ENCODE assay signal across 22 cellular contexts in the genomic region with DNA sequence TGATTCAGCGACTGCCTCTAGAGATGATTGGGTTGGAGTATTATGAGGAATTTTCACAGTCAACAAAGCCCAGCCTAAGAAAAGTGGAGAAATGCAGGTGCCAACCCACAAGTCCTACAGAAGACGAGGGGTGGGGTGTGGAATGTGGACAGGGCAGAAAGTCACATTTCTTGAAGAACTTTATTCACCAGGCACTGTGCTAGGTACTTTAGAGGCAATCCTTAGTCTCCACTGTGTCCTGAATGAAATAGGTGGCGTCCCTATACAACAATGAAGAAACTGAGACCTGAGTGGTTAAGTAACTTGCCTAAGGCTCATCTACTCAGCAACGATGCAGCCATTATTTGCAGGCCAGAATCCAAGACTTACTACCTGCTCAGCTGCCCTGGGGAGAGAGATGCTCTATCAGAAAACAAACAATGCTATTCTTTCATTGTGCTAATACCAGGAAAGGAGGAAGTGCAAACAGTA.
DNase-seq lines count a peak whose midpoint lies in the region; ATAC-seq and TF ChIP-seq lines count a peak whose summit lies in the region.
"Had no signal": no experiment of that assay in that cellular context is flagged by ENCODE, and none has a peak within 500 bp of the region (broad histone marks: within the 10 kb centered on the region; RNA-seq: fewer than 3 reads in every experiment).

No MANE protein-coding gene starts in this region.

- H3K9me3 Mint-ChIP-seq in MCF 10A (ENCODE audit: unreplicated experiment) = no peaks in the 10 kb centered on the region
- no peaks in the 10 kb centered on the region for H3K9me3 Mint-ChIP-seq in activated naive CD4-positive, alpha-beta T cell treated with anti-CD3 and anti-CD28 coated beads for 36 hours
- H3K9me3 Mint-ChIP-seq in T-helper 2 cell treated with Interferon-gamma antibody and Interleukin-4, amounts not matched to agents 5 μg/mL and 100 μg/mL, for 36 hours = no peaks in the 10 kb centered on the region
- H3K9me3 Mint-ChIP-seq: stimulated activated naive B cell treated with anti-CD40 and anti-IgM and Interleukin-4, amounts not matched to agents 10 μg/mL and 1 μg/mL and 100 μg/mL, for 72 hours had no signal

- CTCF ChIA-PET in MCF 10A (lab: Yijun Ruan, JAX) = no interaction called here
- CTCF ChIA-PET in activated naive CD4-positive, alpha-beta T cell treated with anti-CD3 and anti-CD28 coated beads for 36 hours (lab: Charles Lee) = no interaction called here

- 50 to 58% methylated on average over 4 of the region's 4 CpGs for WGBS in esophagus, 2 donors

- H3K27ac Mint-ChIP-seq in MCF 10A (ENCODE audit: low read depth, unreplicated experiment) = no peak overlapping the region
- H3K27ac Mint-ChIP-seq in activated naive CD4-positive, alpha-beta T cell treated with anti-CD3 and anti-CD28 coated beads for 36 hours = no peak overlapping the region
- H3K27ac Mint-ChIP-seq in T-helper 2 cell treated with Interferon-gamma antibody and Interleukin-4, amounts not matched to agents 5 μg/mL and 100 μg/mL, for 36 hours = no peak overlapping the region
- H3K27ac Mint-ChIP-seq: activated naive CD8-positive, alpha-beta T cell; stimulated activated naive B cell treated with anti-CD40 and anti-IgM and Interleukin-4, amounts not matched to agents 10 μg/mL and 1 μg/mL and 100 μg/mL, for 72 hours had no signal

- no peaks in the 10 kb centered on the region for H3K27me3 ChIP-seq in esophagus (ENCODE audit: control insufficient read depth in 1 of 2, insufficient read depth in 2 of 2, low read length in 2 of 2)
- H3K27me3 ChIP-seq: BLaER1 treated with 17β-estradiol and CSF1 and Interleukin-3, amounts not matched to agents 10 nM and 100 nM; gastrocnemius medialis; sigmoid colon; SJSA1; transverse colon had no signal

- in situ Hi-C loops in T47D (cut with HindIII; ENCODE audit: low pct_unique_long_range_greater_than_20kb, low sequenced_read_pairs) = no loop called here

- H3K4me1 Mint-ChIP-seq in MCF 10A (ENCODE audit: insufficient read depth, unreplicated experiment) = peaks cover 38% of the 10 kb centered on the region
- H3K4me1 Mint-ChIP-seq in activated naive CD4-positive, alpha-beta T cell treated with anti-CD3 and anti-CD28 coated beads for 36 hours (ENCODE audit: low read depth) = no peaks in the 10 kb centered on the region
- no peaks in the 10 kb centered on the region for H3K4me1 Mint-ChIP-seq in T-helper 2 cell treated with Interferon-gamma antibody and Interleukin-4, amounts not matched to agents 5 μg/mL and 100 μg/mL, for 36 hours (ENCODE audit: low read depth)

- no peaks in the 10 kb centered on the region for H3K36me3 Mint-ChIP-seq in MCF 10A (ENCODE audit: insufficient read depth, unreplicated experiment)
- no peaks in the 10 kb centered on the region for H3K36me3 Mint-ChIP-seq in activated naive CD4-positive, alpha-beta T cell treated with anti-CD3 and anti-CD28 coated beads for 36 hours (ENCODE audit: low read depth)
- no peaks in the 10 kb centered on the region for H3K36me3 Mint-ChIP-seq in T-helper 2 cell treated with Interferon-gamma antibody and Interleukin-4, amounts not matched to agents 5 μg/mL and 100 μg/mL, for 36 hours (ENCODE audit: low read depth)
- H3K36me3 Mint-ChIP-seq: activated naive CD8-positive, alpha-beta T cell; stimulated activated naive B cell treated with anti-CD40 and anti-IgM and Interleukin-4, amounts not matched to agents 10 μg/mL and 1 μg/mL and 100 μg/mL, for 72 hours had no signal

- H3K4me3 Mint-ChIP-seq in MCF 10A (ENCODE audit: unreplicated experiment) = no peak overlapping the region
- H3K4me3 Mint-ChIP-seq in activated naive CD4-positive, alpha-beta T cell treated with anti-CD3 and anti-CD28 coated beads for 36 hours = no peak overlapping the region
- no peak overlapping the region for H3K4me3 Mint-ChIP-seq in T-helper 2 cell treated with Interferon-gamma antibody and Interleukin-4, amounts not matched to agents 5 μg/mL and 100 μg/mL, for 36 hours
- H3K4me3 Mint-ChIP-seq: activated naive CD8-positive, alpha-beta T cell; stimulated activated naive B cell treated with anti-CD40 and anti-IgM and Interleukin-4, amounts not matched to agents 10 μg/mL and 1 μg/mL and 100 μg/mL, for 72 hours had no signal

- peak; percentile 56 to 99 for DNase-seq in T47D (ENCODE audit: low read depth in 1 of 2, low spot score in 1 of 2)
- no peak for DNase-seq in MCF 10A (ENCODE audit: unreplicated experiment)
- DNase-seq in mucosa of descending colon = no peak
- no peak for DNase-seq in activated naive CD4-positive, alpha-beta T cell treated with anti-CD3 and anti-CD28 coated beads for 36 hours
- DNase-seq in NCI-H2081 treated with DMSO at 0.1 percent for 48 hours (lab: John Stamatoyannopoulos, UW) = no peak
- no peak for DNase-seq in T-helper 2 cell treated with Interferon-gamma antibody and Interleukin-4, amounts not matched to agents 5 μg/mL and 100 μg/mL, for 36 hours (ENCODE audit: low spot score)
- no peak for DNase-seq in NCI-H1092 treated with DMSO at 0.1 percent for 48 hours (lab: John Stamatoyannopoulos, UW)
- DNase-seq: activated CD4-positive, CD25-positive, alpha-beta regulatory T cell; gastrocnemius medialis; GOT3; Karpas-422; left ventricle myocardium inferior; NCI-H1105 treated with DMSO at 0.1 percent for 48 hours; NCI-H748 treated with DMSO at 0.1 percent for 48 hours; OCI-M1; sigmoid colon; stimulated activated naive B cell treated with anti-CD40 and anti-IgM and Interleukin-4, amounts not matched to agents 10 μg/mL and 1 μg/mL and 100 μg/mL, for 72 hours; transverse colon had no signal

- ATAC-seq in mucosa of descending colon = peak; percentile 16
- ATAC-seq: gastrocnemius medialis; stimulated activated naive B cell treated with anti-CD40 and anti-IgM and Interleukin-4, amounts not matched to agents 10 μg/mL and 1 μg/mL and 100 μg/mL, for 72 hours had no signal

- no peaks in the 10 kb centered on the region for H3K36me3 ChIP-seq in esophagus (ENCODE audit: control insufficient read depth in 2 of 2, insufficient read depth in 2 of 2, low read length in 1 of 2)
- H3K36me3 ChIP-seq in mucosa of descending colon (ENCODE audit: low read depth) = no peaks in the 10 kb centered on the region
- H3K36me3 ChIP-seq: BLaER1 treated with 17β-estradiol and CSF1 and Interleukin-3, amounts not matched to agents 10 nM and 100 nM; gastrocnemius medialis; left ventricle myocardium inferior; sigmoid colon; SJSA1; transverse colon had no signal

- intact Hi-C loops in MCF 10A (cut with micrococcal nuclease) (no loop called here), mucosa of descending colon (cut with DNase I, micrococcal nuclease) (no loop called here)
- intact Hi-C loops in activated naive CD4-positive, alpha-beta T cell treated with anti-CD3 and anti-CD28 coated beads for 36 hours (cut with micrococcal nuclease) = no loop called here

- H3K27ac ChIP-seq in esophagus (ENCODE audit: low read depth in 2 of 2, low read length in 1 of 2) = peak overlapping the region; percentile 29 to 73
- H3K27ac ChIP-seq: BLaER1 treated with 17β-estradiol and CSF1 and Interleukin-3, amounts not matched to agents 10 nM and 100 nM; gastrocnemius medialis; left ventricle myocardium inferior; sigmoid colon; SJSA1; transverse colon had no signal

- no peak for TF ChIP-seq CTCF in MCF 10A (IDR thresholded peaks at IDR 0.05; ENCODE audit: unreplicated experiment)
- no peak for TF ChIP-seq CTCF in mucosa of descending colon (IDR thresholded peaks at IDR 0.05)

- H3K4me3 ChIP-seq in esophagus (ENCODE audit: low read depth in 1 of 2, low read length in 2 of 2) (no peak overlapping the region), mucosa of descending colon (no peak overlapping the region)
- H3K4me3 ChIP-seq: BLaER1 treated with 17β-estradiol and CSF1 and Interleukin-3, amounts not matched to agents 10 nM and 100 nM; gastrocnemius medialis; left ventricle myocardium inferior; sigmoid colon; SJSA1; transverse colon had no signal

- no peaks in the 10 kb centered on the region for H3K27me3 Mint-ChIP-seq in MCF 10A (ENCODE audit: insufficient read depth, unreplicated experiment)
- H3K27me3 Mint-ChIP-seq in activated naive CD4-positive, alpha-beta T cell treated with anti-CD3 and anti-CD28 coated beads for 36 hours (ENCODE audit: low read depth) = peaks cover 19% of the 10 kb centered on the region
- peaks cover 41% of the 10 kb centered on the region for H3K27me3 Mint-ChIP-seq in T-helper 2 cell treated with Interferon-gamma antibody and Interleukin-4, amounts not matched to agents 5 μg/mL and 100 μg/mL, for 36 hours (ENCODE audit: low read depth)

- H3K9me3 ChIP-seq in esophagus (ENCODE audit: control insufficient read depth in 2 of 2, insufficient read depth in 1 of 2, low read depth in 1 of 2, low read length in 1 of 2) = no peaks in the 10 kb centered on the region
- H3K9me3 ChIP-seq in mucosa of descending colon = no peaks in the 10 kb centered on the region
- H3K9me3 ChIP-seq: BLaER1 treated with 17β-estradiol and CSF1 and Interleukin-3, amounts not matched to agents 10 nM and 100 nM; gastrocnemius medialis; left ventricle myocardium inferior; sigmoid colon; SJSA1; transverse colon had no signal

- POLR2A ChIA-PET in MCF 10A (lab: Yijun Ruan, JAX) = no interaction called here

- BruUV-seq in MCF 10A (replicated peaks; lab: Mats Ljungman, UMichigan) = no TSS peak

- peaks cover 3 to 4% of the 10 kb centered on the region in 2 donors for H3K4me1 ChIP-seq in esophagus (ENCODE audit: control insufficient read depth in 2 of 2, insufficient read depth in 2 of 2, low read length in 1 of 2)
- peaks cover 3% of the 10 kb centered on the region for H3K4me1 ChIP-seq in mucosa of descending colon (ENCODE audit: low read depth)
- H3K4me1 ChIP-seq: gastrocnemius medialis, left ventricle myocardium inferior, sigmoid colon, transverse colon had no signal

Comparison
In these comparisons a context has a peak if more than half of its experiments do, and no peak if none do; other contexts are left out.
1. DNase-seq: peak in T47D (2 of 2); none in MCF 10A (single experiment), mucosa of descending colon (0 of 3), activated naive CD4-positive, alpha-beta T cell treated with anti-CD3 and anti-CD28 coated beads for 36 hours (single experiment), NCI-H2081 treated with DMSO at 0.1 percent for 48 hours (single experiment), T-helper 2 cell treated with Interferon-gamma antibody and Interleukin-4, amounts not matched to agents 5 μg/mL and 100 μg/mL, for 36 hours (single experiment) and NCI-H1092 treated with DMSO at 0.1 percent for 48 hours (single experiment).